In the genomic region with DNA sequence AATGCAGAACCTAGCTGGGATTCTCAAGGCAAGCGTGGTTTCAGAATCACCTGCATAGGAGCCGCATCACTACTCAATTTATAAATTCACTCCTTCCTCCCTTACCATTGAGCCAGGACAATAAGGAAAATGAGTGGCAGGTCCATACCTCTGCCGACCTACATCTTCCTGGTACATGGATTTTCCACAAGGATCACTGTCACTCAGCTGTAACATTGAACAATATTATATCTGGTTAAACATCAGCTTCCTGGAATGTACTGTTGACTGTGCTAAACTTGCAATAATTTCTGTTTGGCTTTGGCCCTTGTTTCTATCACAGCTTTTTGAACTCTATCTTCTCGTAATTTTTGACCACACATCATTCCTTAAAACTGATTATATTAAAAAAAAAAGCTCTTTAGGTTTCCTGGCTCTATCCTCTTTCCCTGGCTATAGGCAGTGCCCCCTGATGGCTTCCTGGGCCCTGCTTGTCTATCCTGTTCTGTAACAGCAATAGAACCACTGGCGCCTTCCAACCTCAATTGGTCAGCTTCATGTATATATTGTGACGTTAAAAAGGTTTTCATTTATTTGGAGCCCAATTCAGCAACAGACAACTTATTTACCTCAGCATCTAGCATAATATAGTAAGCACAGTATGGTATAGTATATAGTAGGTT, we compare ENCODE assay signal across 21 cellular contexts.
"Had no signal": no experiment of that assay in that cellular context is flagged by ENCODE, and none has a peak within 500 bp of the region (broad histone marks: within the 10 kb centered on the region; RNA-seq: fewer than 3 reads in every experiment).

No MANE protein-coding gene starts in this region.

- FAIRE-seq: endometrium, kidney, urothelium cell line had no signal

- DNase-seq: activated CD4-positive, alpha-beta T cell treated with anti-CD3 and anti-CD28 coated beads for 36 hours; activated CD4-positive, alpha-beta T cell treated with anti-CD3 and anti-CD28 coated beads, Interleukin-2, amount 50 U/mL, for 4 hours; activated CD8-positive, alpha-beta memory T cell treated with anti-CD3 and anti-CD28 coated beads for 24 hours; activated CD8-positive, alpha-beta memory T cell treated with anti-CD3 and anti-CD28 coated beads, Interleukin-2, amount 50 U/mL, for 4 hours; activated T-cell treated with anti-CD3 and anti-CD28 coated beads, Interleukin-2, amount 50 U/mL, for 24 hours; aorta; erythroblast; foreskin keratinocyte; kidney; naive thymus-derived CD4-positive, alpha-beta T cell; posterior cingulate gyrus; sigmoid colon; stimulated activated CD4-positive, alpha-beta T cell treated with anti-CD3 and anti-CD28 coated beads, Interleukin-15, amount 100 ng/mL, for 24 hours; stomach; T-helper 2 cell; transverse colon had no signal

- ATAC-seq: activated CD4-positive, alpha-beta T cell treated with anti-CD3 and anti-CD28 coated beads for 36 hours; activated naive CD4-positive, alpha-beta T cell treated with anti-CD3 and anti-CD28 coated beads, Interleukin-2, amount 50 U/mL, for 72 hours; activated T-helper 17 cell treated with anti-CD3 and anti-CD28 coated beads, Interleukin-2, amount 50 U/mL, for 72 hours; foreskin keratinocyte; naive thymus-derived CD4-positive, alpha-beta T cell; stimulated activated memory B cell treated with anti-CD40 and anti-IgM and Interleukin-4, amounts not matched to agents 10 μg/mL and 1 μg/mL and 100 μg/mL, for 72 hours had no signal
